Comparison of ENCODE assay signal across 28 cellular contexts in genomic region chr17:60514053-60514452, GRCh38.
"Had no signal": no experiment of that assay in that cellular context is flagged by ENCODE, and none has a peak within 500 bp of the region (broad histone marks: within the 10 kb centered on the region; RNA-seq: fewer than 3 reads in every experiment).

No MANE protein-coding gene starts in this region.

- H3K4me3 Mint-ChIP-seq: activated B cell treated with CpG ODN at 0.5 μM for 24 hours; activated CD4-positive, alpha-beta T cell treated with anti-CD3 and anti-CD28 coated beads for 36 hours; activated naive CD4-positive, alpha-beta T cell treated with anti-CD3 and anti-CD28 coated beads for 36 hours; activated T-cell treated with anti-CD3 and anti-CD28 coated beads, Interleukin-2, amount 50 U/mL, for 4 hours; dendritic cell treated with granulocyte-macrophage colony-stimulating factor and Interleukin-4, amounts not matched to agents 40 ng/mL and 50 ng/mL, for 4 days; nephron; T-helper 1 cell treated with Interleukin-12 subunit alpha and Interleukin-12 subunit beta and Interleukin-4 antibody, amounts not matched to agents 30 μg/mL and 1 μg/mL, for 36 hours had no signal

- H3K36me3 ChIP-seq: ovary had no signal

- H3K27ac Mint-ChIP-seq: activated B cell treated with CpG ODN at 0.5 μM for 24 hours; activated CD4-positive, alpha-beta T cell treated with anti-CD3 and anti-CD28 coated beads for 36 hours; activated naive CD4-positive, alpha-beta T cell treated with anti-CD3 and anti-CD28 coated beads for 36 hours; dendritic cell treated with granulocyte-macrophage colony-stimulating factor and Interleukin-4, amounts not matched to agents 40 ng/mL and 50 ng/mL, for 4 days; nephron; T-helper 1 cell treated with Interleukin-12 subunit alpha and Interleukin-12 subunit beta and Interleukin-4 antibody, amounts not matched to agents 30 μg/mL and 1 μg/mL, for 36 hours had no signal

- H3K27ac ChIP-seq: body of pancreas, cardiac muscle cell, neutrophil, ovary, psoas muscle, stomach, suprapubic skin, transverse colon, vagina had no signal

- H3K4me1 ChIP-seq: suprapubic skin had no signal

- FAIRE-seq: kidney had no signal

- H3K27me3 ChIP-seq: body of pancreas, cardiac muscle cell, neutrophil, ovary, stomach, suprapubic skin, transverse colon, vagina had no signal

- H3K9me3 ChIP-seq: body of pancreas, neutrophil, ovary, psoas muscle, stomach, suprapubic skin, transverse colon, vagina had no signal

- H3K27me3 Mint-ChIP-seq: activated B cell treated with CpG ODN at 0.5 μM for 24 hours; activated CD4-positive, alpha-beta T cell treated with anti-CD3 and anti-CD28 coated beads for 36 hours; dendritic cell treated with granulocyte-macrophage colony-stimulating factor and Interleukin-4, amounts not matched to agents 40 ng/mL and 50 ng/mL, for 4 days had no signal

- ATAC-seq: activated CD4-positive, alpha-beta T cell treated with anti-CD3 and anti-CD28 coated beads for 36 hours; activated T-cell treated with anti-CD3 and anti-CD28 coated beads, Interleukin-2, amount 50 U/mL, for 4 hours; body of pancreas; left lobe of liver; psoas muscle; right cardiac atrium had no signal

- H3K4me3 ChIP-seq: body of pancreas, cardiac muscle cell, ovary, psoas muscle, stomach, suprapubic skin, transverse colon, vagina had no signal

- DNase-seq: activated B cell treated with CpG ODN at 0.5 μM for 24 hours; activated CD4-positive, alpha-beta T cell treated with anti-CD3 and anti-CD28 coated beads for 36 hours; activated CD4-positive, alpha-beta T cell treated with anti-CD3 and anti-CD28 coated beads, Interleukin-2, amount 50 U/mL, for 4 hours; activated CD8-positive, alpha-beta memory T cell treated with anti-CD3 and anti-CD28 coated beads for 24 hours; activated CD8-positive, alpha-beta memory T cell treated with anti-CD3 and anti-CD28 coated beads, Interleukin-2, amount 50 U/mL, for 4 hours; activated naive CD4-positive, alpha-beta T cell treated with anti-CD3 and anti-CD28 coated beads for 36 hours; activated T-cell treated with anti-CD3 and anti-CD28 coated beads, Interleukin-2, amount 50 U/mL, for 4 hours; anterior cingulate cortex; body of pancreas; effector CD4-positive, alpha-beta T cell; erythroblast; foreskin fibroblast; kidney; midbrain; ovary; psoas muscle; right cardiac atrium; stimulated activated CD4-positive, alpha-beta T cell treated with anti-CD3 and anti-CD28 coated beads, Interleukin-1b, Interleukin-23, amount 100 ng/mL, for 48 hours; stomach; transverse colon had no signal

- H3K9me3 Mint-ChIP-seq: activated B cell treated with CpG ODN at 0.5 μM for 24 hours; activated naive CD4-positive, alpha-beta T cell treated with anti-CD3 and anti-CD28 coated beads for 36 hours; activated T-cell treated with anti-CD3 and anti-CD28 coated beads, Interleukin-2, amount 50 U/mL, for 4 hours; dendritic cell treated with granulocyte-macrophage colony-stimulating factor and Interleukin-4, amounts not matched to agents 40 ng/mL and 50 ng/mL, for 4 days; nephron; T-helper 1 cell treated with Interleukin-12 subunit alpha and Interleukin-12 subunit beta and Interleukin-4 antibody, amounts not matched to agents 30 μg/mL and 1 μg/mL, for 36 hours had no signal
